Comparison of ENCODE assay signal across 11 cellular contexts in the genomic region with DNA sequence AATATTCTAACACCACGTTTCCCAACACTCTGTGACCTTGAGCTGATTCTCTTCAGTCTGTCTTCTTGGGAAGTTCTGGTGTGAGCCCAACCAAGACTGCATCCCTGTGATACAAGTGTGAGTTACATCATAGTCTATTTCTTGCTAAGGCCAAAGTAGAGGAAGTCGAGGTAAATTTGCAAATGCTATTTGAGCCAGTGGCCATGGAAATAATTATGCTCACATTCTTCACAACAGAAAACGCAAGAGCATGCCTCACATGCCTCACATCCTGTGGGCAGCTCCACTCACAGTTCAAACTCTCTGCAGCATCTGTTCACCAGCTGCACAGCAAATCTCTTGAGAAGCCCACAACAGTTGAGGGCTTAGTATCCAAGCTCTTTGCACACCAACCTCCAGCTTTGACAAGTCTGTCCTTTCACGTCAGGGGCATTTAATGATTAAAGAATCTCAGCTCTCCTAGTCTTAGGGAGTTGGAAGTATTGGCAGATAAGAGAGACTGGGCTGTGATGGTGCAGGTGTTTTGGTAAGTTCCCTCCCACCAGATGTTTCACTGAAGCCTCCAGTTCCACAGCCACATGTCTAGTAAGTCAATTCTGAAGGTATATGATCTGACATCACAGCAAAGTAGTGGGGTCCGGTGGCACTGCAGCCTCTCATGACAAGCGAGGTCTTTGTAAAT.
DNase-seq lines count a peak whose midpoint lies in the region; ATAC-seq, FAIRE-seq and TF ChIP-seq lines count a peak whose summit lies in the region.
"Had no signal": no experiment of that assay in that cellular context is flagged by ENCODE, and none has a peak within 500 bp of the region (broad histone marks: within the 10 kb centered on the region; RNA-seq: fewer than 3 reads in every experiment).

No MANE protein-coding gene starts in this region.

- H2AFZ ChIP-seq in SK-N-SH (ENCODE audit: low read depth) = no peak overlapping the region

- TF ChIP-seq POLR2A in body of pancreas (IDR thresholded peaks at IDR 0.05) = no peak

- peak overlapping the region; percentile 74 to 80 for H3K27ac ChIP-seq in SK-N-SH (ENCODE audit: low read depth in 2 of 2, low read length in 1 of 2)
- H3K27ac ChIP-seq in caudate nucleus (ENCODE audit: low read depth, low read length) = no peak overlapping the region
- H3K27ac ChIP-seq in body of pancreas = no peak overlapping the region

- no peaks in the 10 kb centered on the region for H3K9me2 ChIP-seq in SK-N-SH

- TF ChIP-seq RAD21 in SK-N-SH (IDR thresholded peaks at IDR 0.05; ENCODE audit: low read length) = no peak

- CTCF ChIA-PET in SK-N-SH (lab: Yijun Ruan, JAX) = interaction anchor here (0.9 to 1.3 kb wide), 4 partner anchors 9 to 237 kb away, joined by 3 to 4 read pairs (median 3); no protein-coding TSS in a partner anchor

- H3K27me3 ChIP-seq in SK-N-SH (ENCODE audit: insufficient read depth) = no peaks in the 10 kb centered on the region
- no peaks in the 10 kb centered on the region for H3K27me3 ChIP-seq in body of pancreas

- H3K4me3 ChIP-seq in AG10803 (ENCODE audit: low read length) = no peak overlapping the region
- H3K4me3 ChIP-seq in SK-N-SH (ENCODE audit: low read depth in 2 of 2, low read length in 1 of 2) = no peak overlapping the region
- H3K4me3 ChIP-seq in body of pancreas = no peak overlapping the region

- intact Hi-C loops in left cardiac atrium (cut with DNase I) = no loop called here
- intact Hi-C loops in body of pancreas (cut with DNase I) = no loop called here

- POLR2A ChIA-PET in SK-N-SH (lab: Yijun Ruan, JAX) = no interaction called here

- TF ChIP-seq EP300 in SK-N-SH (IDR thresholded peaks at IDR 0.05; ENCODE audit: borderline replicate concordance in 1 of 2, low read depth in 1 of 2, low read length in 1 of 2) = peak in 1 of 2 experiments; percentile 70; a peak in 1 of 4 replicates

- H3K36me3 ChIP-seq in SK-N-SH (replicated peaks in 1 of 2; ENCODE audit: control insufficient read depth in 1 of 2, insufficient read depth in 2 of 2, low read length in 1 of 2) (peaks cover 0 to 18% of the 10 kb centered on the region in 2 experiments), body of pancreas (replicated peaks in 1 of 2; ENCODE audit: insufficient read depth in 1 of 2, low read depth in 2 of 2) (no peaks in the 10 kb centered on the region)

- 0 out of 2 replicates have a peak overlapping the region, but pooled peaks have one; percentile 31 for H3K4me2 ChIP-seq in SK-N-SH

- ATAC-seq in GM19395 (IDR thresholded peaks at IDR 0.05; ENCODE audit: unreplicated experiment) = peak; percentile 57
- ATAC-seq in left cardiac atrium = peak; percentile 27 to 90
- no peak for ATAC-seq in body of pancreas

- DNase-seq in AG10803 (ENCODE audit: low read depth) = peak; percentile 99
- DNase-seq in SK-N-SH = no peak
- DNase-seq in left cardiac atrium = no peak
- DNase-seq in frontal cortex (ENCODE audit: low spot score in 2 of 2) = no peak
- DNase-seq in caudate nucleus (lab: John Stamatoyannopoulos, UW) = no peak
- no peak for DNase-seq in body of pancreas
- DNase-seq in DMS114 treated with DMSO at 0.1 percent for 48 hours (lab: John Stamatoyannopoulos, UW; ENCODE audit: unreplicated experiment) = no peak
- DNase-seq: cortex of kidney, immature natural killer cell, NCI-H1930 had no signal

- peak overlapping the region; percentile 13; the same call in 1 of the 2 replicates for H3K9ac ChIP-seq in SK-N-SH

- H4K20me1 ChIP-seq in SK-N-SH (ENCODE audit: insufficient read depth) = no peaks in the 10 kb centered on the region

- TF ChIP-seq CTCF in AG10803 (conservative IDR thresholded peaks at IDR 0.05; ENCODE audit: low read length) = no peak
- TF ChIP-seq CTCF in SK-N-SH (IDR thresholded peaks at IDR 0.05) = no peak
- TF ChIP-seq CTCF in body of pancreas (IDR thresholded peaks at IDR 0.05) = no peak

- WGBS in SK-N-SH (ENCODE audit: low lambda C conversion rate) = 42% methylated on average over 6 of the region's 6 CpGs
- 47 to 54% methylated on average over 6 of the region's 6 CpGs for WGBS in body of pancreas, 2 donors

- H3K79me2 ChIP-seq in SK-N-SH (ENCODE audit: insufficient read depth) = peaks cover 75% of the 10 kb centered on the region

- peaks cover 19 to 38% of the 10 kb centered on the region in 2 experiments; a peak in 3 of 4 replicates for H3K4me1 ChIP-seq in SK-N-SH (ENCODE audit: control insufficient read depth in 1 of 2, insufficient read depth in 2 of 2, low read depth in 1 of 2, low read length in 1 of 2)
- no peaks in the 10 kb centered on the region for H3K4me1 ChIP-seq in body of pancreas

- H3F3A ChIP-seq in SK-N-SH (replicated peaks; ENCODE audit: insufficient read depth) = peaks cover 14% of the 10 kb centered on the region

- no peak for FAIRE-seq in frontal cortex (lab: Jason Lieb, UNC)

- H3K9me3 ChIP-seq in SK-N-SH (no peaks in the 10 kb centered on the region), body of pancreas (no peaks in the 10 kb centered on the region)

TF ChIP-seq in SK-N-SH, 30 proteins besides CTCF, POLR2A, EP300 and RAD21:
- TF ChIP-seq JUND (IDR thresholded peaks at IDR 0.05) = peak; percentile 23; the same call in 1 of the 2 replicates
- peak; percentile 56; the same call in 1 of the 2 replicates for TF ChIP-seq FOXM1 (IDR thresholded peaks at IDR 0.05; ENCODE audit: low read depth)
- TF ChIP-seq FOSL2 (IDR thresholded peaks at IDR 0.05; ENCODE audit: borderline replicate concordance, low read depth) = peak; percentile 4; the same call in 1 of the 2 replicates
- TF ChIP-seq SMC3 (IDR thresholded peaks at IDR 0.05; ENCODE audit: low read depth, low read length) = no peak
- 0 out of 2 replicates have a peak, but pooled peaks have one; percentile 21 for TF ChIP-seq USF1 (IDR thresholded peaks at IDR 0.05; ENCODE audit: borderline replicate concordance, low read depth)
- TF ChIP-seq CHD2 (IDR thresholded peaks at IDR 0.05; ENCODE audit: low read length, partially characterized antibody) = peak; percentile 20
- peak; percentile 68 for TF ChIP-seq TEAD4 (IDR thresholded peaks at IDR 0.05; ENCODE audit: borderline replicate concordance, insufficient read depth)
- TF ChIP-seq, protein P1, sequence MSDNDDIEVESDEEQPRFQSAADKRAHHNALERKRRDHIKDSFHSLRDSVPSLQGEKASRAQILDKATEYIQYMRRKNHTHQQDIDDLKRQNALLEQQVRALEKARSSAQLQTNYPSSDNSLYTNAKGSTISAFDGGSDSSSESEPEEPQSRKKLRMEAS (IDR thresholded peaks at IDR 0.05; ENCODE audit: low read depth) = peak; percentile 82
- TF ChIP-seq ELF1 (IDR thresholded peaks at IDR 0.05) = no peak
- TF ChIP-seq PBX3 (IDR thresholded peaks at IDR 0.05) = peak; percentile 58
- no peak for TF ChIP-seq REST (IDR thresholded peaks at IDR 0.05; ENCODE audit: low read depth, low read length)
- peak; percentile 98 for TF ChIP-seq TCF12 (IDR thresholded peaks at IDR 0.05)
- TF ChIP-seq POLR2AphosphoS5 (IDR thresholded peaks at IDR 0.05; ENCODE audit: low read depth, low read length) = peak; percentile 58; the same call in 1 of the 2 replicates

Comparison
In these comparisons a context has a peak if more than half of its experiments do, and no peak if none do; other contexts are left out.
1. H3K27ac ChIP-seq: peak in SK-N-SH (2 of 2); none in caudate nucleus (single experiment) and body of pancreas (0 of 4).